In genomic region chr14:24323341-24323740, GRCh38 we compare ENCODE assay signal across 25 cellular contexts. TPM values are rescaled to one million over a fixed set of nuclear protein-coding genes. Genes with fewer than 3 reads are reported as not detected.
DNase-seq lines count a peak whose midpoint lies in the region; TF ChIP-seq lines count a peak whose summit lies in the region.
"Had no signal": no experiment of that assay in that cellular context is flagged by ENCODE, and none has a peak within 500 bp of the region (broad histone marks: within the 10 kb centered on the region; RNA-seq: fewer than 3 reads in every experiment).

No MANE protein-coding gene starts in this region.

- no peaks in the 10 kb centered on the region for H3K36me3 Mint-ChIP-seq in chondrocyte (ENCODE audit: low read depth)
- H3K36me3 Mint-ChIP-seq: CD8-positive, alpha-beta T cell; IgD-negative memory B cell had no signal

- no peak overlapping the region for H3K27ac ChIP-seq in BLaER1 treated with 17β-estradiol and CSF1 and Interleukin-3, amounts not matched to agents 10 nM and 100 nM
- peak overlapping the region; percentile 2 for H3K27ac ChIP-seq in neutrophil
- H3K27ac ChIP-seq: A549, C4-2B, KMS-11, PC-9, SJSA1 had no signal

- H3K27me3 Mint-ChIP-seq in chondrocyte (ENCODE audit: low read depth), result peaks cover 7% of the 10 kb centered on the region

- H3K9me3 ChIP-seq in BLaER1 treated with 17β-estradiol and CSF1 and Interleukin-3, amounts not matched to agents 10 nM and 100 nM (replicated peaks in 1 of 11), result no peaks in the 10 kb centered on the region
- no peaks in the 10 kb centered on the region for H3K9me3 ChIP-seq in neutrophil
- H3K9me3 ChIP-seq: A549, Caco-2, HAP-1, SJSA1 had no signal

- no peaks in the 10 kb centered on the region for H3K9me3 Mint-ChIP-seq in chondrocyte (ENCODE audit: low read depth)
- H3K9me3 Mint-ChIP-seq: CD8-positive, alpha-beta T cell; GM23338; HFFc6; IgD-negative memory B cell had no signal

- no peaks in the 10 kb centered on the region for H4K20me1 ChIP-seq in BLaER1 treated with 17β-estradiol and CSF1 and Interleukin-3, amounts not matched to agents 10 nM and 100 nM

- H3K4me3 ChIP-seq in BLaER1 treated with 17β-estradiol and CSF1 and Interleukin-3, amounts not matched to agents 10 nM and 100 nM, result no peak overlapping the region
- no peak overlapping the region for H3K4me3 ChIP-seq in neutrophil (ENCODE audit: low read depth in 1 of 2, low read length in 1 of 2)
- H3K4me3 ChIP-seq: A549, GM23338, HAP-1, PC-9, SJSA1 had no signal

- no peak overlapping the region for H3K9ac ChIP-seq in BLaER1 treated with 17β-estradiol and CSF1 and Interleukin-3, amounts not matched to agents 10 nM and 100 nM
- H3K9ac ChIP-seq: KMS-11 had no signal

- H3K4me2 ChIP-seq in BLaER1 treated with 17β-estradiol and CSF1 and Interleukin-3, amounts not matched to agents 10 nM and 100 nM, result peak overlapping the region in 9 of 11 experiments; percentile 10 to 50 (median 26); a peak in 10 of 22 replicates
- H3K4me2 ChIP-seq: A549, GM23338, KMS-11, PC-9 had no signal

- H3K27me3 ChIP-seq in BLaER1 treated with 17β-estradiol and CSF1 and Interleukin-3, amounts not matched to agents 10 nM and 100 nM, result no peaks in the 10 kb centered on the region
- H3K27me3 ChIP-seq in neutrophil, result no peaks in the 10 kb centered on the region
- H3K27me3 ChIP-seq: SJSA1 had no signal

- H3K4me1 ChIP-seq in BLaER1 treated with 17β-estradiol and CSF1 and Interleukin-3, amounts not matched to agents 10 nM and 100 nM, result peaks cover 38 to 72% (median 56%) of the 10 kb centered on the region in 10 experiments
- H3K4me1 ChIP-seq in neutrophil (ENCODE audit: control insufficient read depth in 1 of 2, insufficient read depth in 1 of 2, low read depth in 1 of 2, low read length in 1 of 2), result peaks cover 65% of the 10 kb centered on the region in 2 experiments
- H3K4me1 ChIP-seq: A549, Caco-2, HAP-1, SJSA1 had no signal

- H3K4me1 Mint-ChIP-seq in chondrocyte (ENCODE audit: low read depth), result peaks cover 10% of the 10 kb centered on the region

- no peak overlapping the region for H3K4me3 Mint-ChIP-seq in chondrocyte (ENCODE audit: unreplicated experiment)
- H3K4me3 Mint-ChIP-seq: CD8-positive, alpha-beta T cell; GM23338; HFFc6; IgD-negative memory B cell had no signal

- 0 out of 22 replicates have a peak, but pooled peaks cover 0 to under 1% (median 0%) of the 10 kb centered on the region in 11 experiments for H3K36me3 ChIP-seq in BLaER1 treated with 17β-estradiol and CSF1 and Interleukin-3, amounts not matched to agents 10 nM and 100 nM
- peaks cover 40% of the 10 kb centered on the region for H3K36me3 ChIP-seq in neutrophil
- H3K36me3 ChIP-seq: HAP-1, SJSA1 had no signal

- TF ChIP-seq CTCF in chondrocyte (IDR thresholded peaks at IDR 0.05) (no peak), neutrophil (IDR thresholded peaks at IDR 0.05) (no peak)

- DNase-seq in chondrocyte (ENCODE audit: low spot score) (no peak), MV-4-11 (lab: John Stamatoyannopoulos, UW) (no peak)
- DNase-seq in activated CD4-positive, alpha-beta T cell treated with anti-CD3 and anti-CD28 coated beads, Interleukin-2, amount 50 U/mL, for 48 hours, result no peak
- DNase-seq: Caco-2; CD8-positive, alpha-beta T cell; HFFc6; NCI-H1092; NCI-H1417 treated with DMSO at 0.1 percent for 48 hours; NCI-H1694 treated with DMSO at 0.1 percent for 48 hours; NCI-H2081; NCI-H2227 treated with DMSO at 0.1 percent for 48 hours; NCI-H526 treated with DMSO at 0.1 percent for 48 hours; PC-9; Right ventricle myocardium superior had no signal

- H3K27ac Mint-ChIP-seq in chondrocyte (ENCODE audit: unreplicated experiment), result peak overlapping the region; percentile 45
- H3K27ac Mint-ChIP-seq: CD8-positive, alpha-beta T cell; GM23338; HFFc6 had no signal

RNA-seq across cellular contexts. Expression of gene ADCY4, which starts 11.5 kb away (rescaled TPM):
- 1.5 to 5.2 TPM (median 3.3 TPM) in 3 replicates for total RNA-seq in chondrocyte
- total RNA-seq: RPMI7951, SJSA1 had no signal

RNA-seq across cellular contexts. Expression of gene LTB4R, which starts 12.0 kb away (rescaled TPM):
- total RNA-seq in chondrocyte, result 6.1 to 12.0 TPM (median 7.3 TPM) in 3 replicates

RNA-seq across cellular contexts. Expression of gene LTB4R2, which starts 13.4 kb away (rescaled TPM):
- total RNA-seq in chondrocyte, result 8.8 to 18.4 TPM (median 9.1 TPM) in 3 replicates

RNA-seq across cellular contexts. Expression of gene CIDEB, which starts 15.6 kb away (rescaled TPM):
- total RNA-seq in chondrocyte, result not detected in 3 replicates
- total RNA-seq: NCI-H460, PC-9, RPMI7951, SJSA1 had no signal

RNA-seq across cellular contexts. Expression of gene RIPK3, which starts 16.4 kb away (rescaled TPM):
- 0.80 to 1.3 TPM (median 0.90 TPM) in 3 replicates for total RNA-seq in chondrocyte
- total RNA-seq: HFFc6, NCI-H460, SJSA1 had no signal
